Comparison of ENCODE assay signal across 16 cellular contexts in genomic region chrX:9862953-9863352, GRCh38.
DNase-seq lines count a peak whose midpoint lies in the region; FAIRE-seq and TF ChIP-seq lines count a peak whose summit lies in the region.
"Had no signal": no experiment of that assay in that cellular context is flagged by ENCODE, and none has a peak within 500 bp of the region (broad histone marks: within the 10 kb centered on the region; RNA-seq: fewer than 3 reads in every experiment).

No MANE protein-coding gene starts in this region.

- H3K27me3 ChIP-seq in Caco-2 (replicated peaks; ENCODE audit: control insufficient read depth, insufficient read depth, low read length) = no peaks in the 10 kb centered on the region

- no peaks in the 10 kb centered on the region for H3K27me3 Mint-ChIP-seq in Caco-2 (ENCODE audit: insufficient read depth, unreplicated experiment)
- H3K27me3 Mint-ChIP-seq in endothelial cell (ENCODE audit: unreplicated experiment) = peaks cover 7% of the 10 kb centered on the region
- no peaks in the 10 kb centered on the region for H3K27me3 Mint-ChIP-seq in type B pancreatic cell

- H3K4me1 ChIP-seq in Caco-2 = peaks cover 37% of the 10 kb centered on the region

- POLR2A ChIA-PET in Caco-2 (lab: Charles Lee) = no interaction called here

- TF ChIP-seq CTCF in Caco-2 (IDR thresholded peaks at IDR 0.05; ENCODE audit: insufficient read depth in 1 of 2, low read depth in 1 of 2, low read length in 1 of 2, severe bottlenecking in 1 of 2, unreplicated experiment in 1 of 2) = no peak
- no peak for TF ChIP-seq CTCF in endothelial cell (IDR thresholded peaks at IDR 0.05; ENCODE audit: unreplicated experiment)
- TF ChIP-seq CTCF in type B pancreatic cell (conservative IDR thresholded peaks at IDR 0.05) = no peak
- no peak for TF ChIP-seq CTCF in GM10266 (IDR thresholded peaks at IDR 0.05; ENCODE audit: control insufficient read depth, insufficient read depth, low read depth, missing control alignments)

- no peaks in the 10 kb centered on the region for H3K36me3 ChIP-seq in Caco-2 (ENCODE audit: control insufficient read depth, insufficient read depth, low read length)

- H3K4me1 Mint-ChIP-seq in Caco-2 (ENCODE audit: low read depth, unreplicated experiment) (peaks cover 24% of the 10 kb centered on the region), endothelial cell (ENCODE audit: unreplicated experiment) (peaks cover 43% of the 10 kb centered on the region), type B pancreatic cell (ENCODE audit: unreplicated experiment) (peaks cover 30% of the 10 kb centered on the region)
- H3K4me1 Mint-ChIP-seq: CD4-positive, alpha-beta memory T cell had no signal

- no peaks in the 10 kb centered on the region for H3K9me3 Mint-ChIP-seq in Caco-2 (ENCODE audit: unreplicated experiment)
- H3K9me3 Mint-ChIP-seq in endothelial cell (ENCODE audit: unreplicated experiment) = no peaks in the 10 kb centered on the region
- H3K9me3 Mint-ChIP-seq in type B pancreatic cell = peaks cover 12% of the 10 kb centered on the region

- peaks cover 24% of the 10 kb centered on the region for H3K36me3 Mint-ChIP-seq in Caco-2 (ENCODE audit: insufficient read depth, unreplicated experiment)
- H3K36me3 Mint-ChIP-seq in endothelial cell (ENCODE audit: low read depth, unreplicated experiment) = no peaks in the 10 kb centered on the region
- peaks cover 6% of the 10 kb centered on the region for H3K36me3 Mint-ChIP-seq in type B pancreatic cell
- H3K36me3 Mint-ChIP-seq: CD4-positive, alpha-beta memory T cell had no signal

- DNase-seq in Caco-2 = peak; percentile 29 to 51
- DNase-seq in GM12891 (ENCODE audit: insufficient read length, low spot score) = no peak
- DNase-seq in endothelial cell (ENCODE audit: low spot score) = no peak
- DNase-seq in type B pancreatic cell (ENCODE audit: extremely low spot score, unreplicated experiment) = no peak
- no peak for DNase-seq in RCC 7860 (ENCODE audit: low spot score)
- no peak for DNase-seq in GM10266 (ENCODE audit: extremely low spot score)
- DNase-seq: C1 segment of cervical spinal cord; CD4-positive, alpha-beta memory T cell; COR-L47; DMS153; DND-41; GOT3; HCEC 1CT had no signal

- no peak overlapping the region for H3K4me3 ChIP-seq in Caco-2 (ENCODE audit: low read depth, low read length)

- no peak for TF ChIP-seq POLR2A in GM12891 (IDR thresholded peaks at IDR 0.05; ENCODE audit: low read depth, low read length)

- H3K9me3 ChIP-seq in Caco-2 = no peaks in the 10 kb centered on the region

- no TSS peak for BruUV-seq in Caco-2 (replicated peaks; lab: Mats Ljungman, UMichigan)

- FAIRE-seq in GM12891 (lab: Jason Lieb, UNC) (peak; percentile 64), RCC 7860 (lab: Jason Lieb, UNC) (no peak)
- FAIRE-seq: G401.6, GM12892, H54 had no signal

- H3K4me3 Mint-ChIP-seq in Caco-2 (ENCODE audit: unreplicated experiment) = peak overlapping the region; percentile 25
- H3K4me3 Mint-ChIP-seq in endothelial cell (ENCODE audit: unreplicated experiment) = no peak overlapping the region
- peak overlapping the region; percentile 40 for H3K4me3 Mint-ChIP-seq in type B pancreatic cell
- H3K4me3 Mint-ChIP-seq: CD4-positive, alpha-beta memory T cell had no signal

- CTCF ChIA-PET in Caco-2 (lab: Charles Lee) = interaction anchor here (1.0 kb wide), 1 partner anchor 41 kb away, joined by 3 read pairs; no protein-coding TSS in a partner anchor

- H3K27ac Mint-ChIP-seq in Caco-2 (ENCODE audit: unreplicated experiment) (peak overlapping the region; percentile 84), endothelial cell (ENCODE audit: unreplicated experiment) (peak overlapping the region; percentile 18), type B pancreatic cell (peak overlapping the region; percentile 86)
- H3K27ac Mint-ChIP-seq: CD4-positive, alpha-beta memory T cell had no signal

- intact Hi-C loops in Caco-2 (cut with micrococcal nuclease; ENCODE audit: unreplicated experiment) = no loop called here

TF ChIP-seq in GM12891, 5 proteins besides CTCF, POLR2A, EP300 and RAD21:
- TF ChIP-seq POU2F2 (IDR thresholded peaks at IDR 0.05; ENCODE audit: low read depth, low read length) (no peak), TAF1 (IDR thresholded peaks at IDR 0.05; ENCODE audit: low read depth, low read length) (no peak), PAX5 (IDR thresholded peaks at IDR 0.05; ENCODE audit: insufficient read depth, low read length, severe bottlenecking) (no peak), SPI1 (IDR thresholded peaks at IDR 0.05; ENCODE audit: low read depth, low read length) (no peak), POLR2AphosphoS5 (IDR thresholded peaks at IDR 0.05; ENCODE audit: low read depth, low read length) (no peak)

Comparison
In these comparisons a context has a peak if more than half of its experiments do, and no peak if none do; other contexts are left out.
1. DNase-seq: peak in Caco-2 (2 of 2); none in GM12891 (single experiment), endothelial cell (single experiment), type B pancreatic cell (single experiment), RCC 7860 (single experiment) and GM10266 (single experiment).
2. H3K27ac Mint-ChIP-seq: peak in every context shown above with its lines; median percentile 86 in type B pancreatic cell; 84 in Caco-2; 18 in endothelial cell.